8 cellular contexts compared by ENCODE assay signal in genomic region chr19:55581145-55581827, GRCh38. TPM values are rescaled to one million over a fixed set of nuclear protein-coding genes. Genes with fewer than 3 reads are reported as not detected.
A peak's percentile ranks its signal among the peaks of the same experiment; 100 is the strongest.
DNase-seq lines count a peak whose midpoint lies in the region; ATAC-seq and TF ChIP-seq lines count a peak whose summit lies in the region.

No MANE protein-coding gene starts in this region.

- H3K27ac ChIP-seq in muscle layer of duodenum (ENCODE audit: low read length), result peak overlapping the region; percentile 74

- peak overlapping the region; percentile 91 for H2AFZ ChIP-seq in Loucy (ENCODE audit: low read length)

- H3K9me3 Mint-ChIP-seq in chondrocyte (ENCODE audit: low read depth), result no peaks in the 10 kb centered on the region

- H3K4me1 ChIP-seq in Loucy (ENCODE audit: insufficient read depth, low read length, poor library complexity, severe bottlenecking), result peaks cover 15% of the 10 kb centered on the region
- H3K4me1 ChIP-seq in muscle layer of duodenum (ENCODE audit: control insufficient read depth in 1 of 2, insufficient read depth in 2 of 2, low read length in 2 of 2), result peaks cover 6 to 33% of the 10 kb centered on the region in 2 donors

- H3K36me3 ChIP-seq in Loucy (ENCODE audit: insufficient read depth, low read length), result peaks cover 6% of the 10 kb centered on the region; the same call in 1 of the 2 replicates
- H3K36me3 ChIP-seq in muscle layer of duodenum (ENCODE audit: control insufficient read depth in 1 of 2, insufficient read depth in 2 of 2, low read length in 2 of 2), result peaks cover 9 to 24% of the 10 kb centered on the region in 2 donors

- peaks cover 4% of the 10 kb centered on the region for H4K20me1 ChIP-seq in Loucy (ENCODE audit: insufficient read depth, low read length, poor library complexity, severe bottlenecking)

- H3K4me3 ChIP-seq in Loucy (ENCODE audit: low read length, poor library complexity, severe bottlenecking), result peak overlapping the region; percentile 94
- H3K4me3 ChIP-seq in muscle layer of duodenum (ENCODE audit: low read depth in 1 of 2, low read length in 2 of 2), result peak overlapping the region; percentile 71 to 77

- no peak for ATAC-seq in HG03097 (IDR thresholded peaks at IDR 0.05; ENCODE audit: low FRiP score, unreplicated experiment)
- ATAC-seq in HG02759 (IDR thresholded peaks at IDR 0.05; ENCODE audit: unreplicated experiment), result no peak

- H3K9me3 ChIP-seq in Loucy (ENCODE audit: insufficient read depth, low read depth, low read length) (no peaks in the 10 kb centered on the region), muscle layer of duodenum (ENCODE audit: control insufficient read depth in 1 of 2, low read length in 2 of 2) (no peaks in the 10 kb centered on the region)

- H3K27ac Mint-ChIP-seq in chondrocyte (ENCODE audit: unreplicated experiment), result peak overlapping the region; percentile 83

- TF ChIP-seq CTCF in Loucy (conservative IDR thresholded peaks at IDR 0.05; ENCODE audit: low read length) (no peak), chondrocyte (IDR thresholded peaks at IDR 0.05) (no peak)

- DNase-seq in COLO668 (lab: John Stamatoyannopoulos, UW; ENCODE audit: unreplicated experiment) (peak; percentile 21), chondrocyte (ENCODE audit: low spot score) (no peak), H4 (ENCODE audit: low spot score) (no peak), foreskin melanocyte (no peak)

- peaks cover 35% of the 10 kb centered on the region for H3K4me1 Mint-ChIP-seq in chondrocyte (ENCODE audit: low read depth)

- peak overlapping the region; percentile 97 for H3K4me3 Mint-ChIP-seq in chondrocyte (ENCODE audit: unreplicated experiment)

- peak overlapping the region; percentile 98 for H3K9ac ChIP-seq in Loucy (ENCODE audit: low read depth, low read length, poor library complexity, severe bottlenecking)

- no peaks in the 10 kb centered on the region for H3K27me3 Mint-ChIP-seq in chondrocyte (ENCODE audit: low read depth)

- peak overlapping the region; percentile 79 for H3K4me2 ChIP-seq in Loucy (ENCODE audit: low read depth, low read length, poor library complexity, severe bottlenecking)

- H3K9me2 ChIP-seq in Loucy (replicated peaks; ENCODE audit: low read depth, low read length), result no peaks in the 10 kb centered on the region

- H3K27me3 ChIP-seq in Loucy (ENCODE audit: insufficient read depth, low read length, poor library complexity, severe bottlenecking), result no peaks in the 10 kb centered on the region
- H3K27me3 ChIP-seq in muscle layer of duodenum (ENCODE audit: low read depth, low read length), result no peaks in the 10 kb centered on the region

- peaks cover 11% of the 10 kb centered on the region; the same call in 1 of the 2 replicates for H3F3A ChIP-seq in Loucy (ENCODE audit: low read depth)

- peaks cover 15% of the 10 kb centered on the region for H3K36me3 Mint-ChIP-seq in chondrocyte (ENCODE audit: low read depth)

- H3K79me2 ChIP-seq in Loucy (ENCODE audit: insufficient read depth, low read length), result peaks cover 28% of the 10 kb centered on the region

RNA-seq across cellular contexts. Expression of gene ZNF579, which starts 0.6 kb away (rescaled TPM):
- 15.7 to 23.6 TPM (median 23.1 TPM) in 3 replicates for total RNA-seq in chondrocyte
- total RNA-seq in H4 (2014; rRNA removed; shearing (Covaris generic)), result 2.5 and 4.6 TPM in 2 replicates

RNA-seq across cellular contexts. Expression of gene FIZ1, which starts 18.0 kb away (rescaled TPM):
- total RNA-seq in chondrocyte, result 11.3 to 14.7 TPM (median 14.4 TPM) in 3 replicates
- total RNA-seq in H4 (2014; rRNA removed; shearing (Covaris generic)), result 5.1 and 7.8 TPM in 2 replicates

RNA-seq across cellular contexts. Expression of gene ZNF524, which starts 18.8 kb away (rescaled TPM):
- 10.1 to 11.0 TPM (median 10.8 TPM) in 3 replicates for total RNA-seq in chondrocyte
- total RNA-seq in H4 (2014; rRNA removed; shearing (Covaris generic)), result 16.7 and 21.9 TPM in 2 replicates

RNA-seq across cellular contexts. Expression of gene ZNF865, which starts 24.2 kb away (rescaled TPM):
- 16.1 to 18.1 TPM (median 16.4 TPM) in 3 replicates for total RNA-seq in chondrocyte
- 1.0 TPM in 2 replicates for total RNA-seq in H4 (2014; rRNA removed; shearing (Covaris generic))

RNA-seq across cellular contexts. Expression of gene SBK3, which starts 35.9 kb away (rescaled TPM):
- total RNA-seq in chondrocyte, result not detected in 3 replicates
- not detected in 2 replicates for total RNA-seq in H4 (2014; rRNA removed; shearing (Covaris generic))
